9 cellular contexts compared by ENCODE assay signal in genomic region chr3:194985031-194985578, GRCh38.
DNase-seq lines count a peak whose midpoint lies in the region; ATAC-seq, FAIRE-seq and TF ChIP-seq lines count a peak whose summit lies in the region.
"Had no signal": no experiment of that assay in that cellular context is flagged by ENCODE, and none has a peak within 500 bp of the region (broad histone marks: within the 10 kb centered on the region; RNA-seq: fewer than 3 reads in every experiment).

No MANE protein-coding gene starts in this region.

- no peaks in the 10 kb centered on the region for H3K4me1 Mint-ChIP-seq in osteocyte (ENCODE audit: unreplicated experiment)

- peaks cover 8% of the 10 kb centered on the region for H3K9me3 Mint-ChIP-seq in osteocyte (ENCODE audit: unreplicated experiment)

- peaks cover 28% of the 10 kb centered on the region for H3K27me3 Mint-ChIP-seq in osteocyte (ENCODE audit: unreplicated experiment)

- no peaks in the 10 kb centered on the region for H3K36me3 ChIP-seq in BLaER1

- peak; percentile 69 for DNase-seq in NCI-H526 treated with DMSO at 0.1 percent for 48 hours (lab: John Stamatoyannopoulos, UW)
- peak; percentile 37 to 40 for DNase-seq in foreskin fibroblast
- peak; percentile 79 for DNase-seq in osteocyte (ENCODE audit: extremely low spot score, unreplicated experiment)
- DNase-seq in urothelium cell line (ENCODE audit: low spot score) = no peak
- DNase-seq in activated CD4-positive, alpha-beta T cell treated with anti-CD3 and anti-CD28 coated beads, Interleukin-2, amount 50 U/mL, for 48 hours = no peak
- no peak for DNase-seq in GM12892 (ENCODE audit: insufficient read length)
- DNase-seq: naive B cell had no signal

- no peak for ATAC-seq in GM19455 (IDR thresholded peaks at IDR 0.05; ENCODE audit: unreplicated experiment)

- H3K4me2 ChIP-seq in BLaER1 = peak overlapping the region; percentile 59

- H3K4me3 Mint-ChIP-seq in osteocyte (ENCODE audit: unreplicated experiment) = no peak overlapping the region

- no peak for TF ChIP-seq POLR2A in GM12892 (IDR thresholded peaks at IDR 0.05; ENCODE audit: low read depth, low read length)

- no peaks in the 10 kb centered on the region for H3K9me3 ChIP-seq in BLaER1

- TF ChIP-seq CTCF in foreskin fibroblast (IDR thresholded peaks at IDR 0.05; ENCODE audit: low read depth, low read length) (peak; percentile 27), osteocyte (IDR thresholded peaks at IDR 0.05) (no peak)

- peaks cover 25% of the 10 kb centered on the region for H3K4me1 ChIP-seq in BLaER1

- no peak overlapping the region for H3K27ac ChIP-seq in BLaER1

- H4K20me1 ChIP-seq in BLaER1 = no peaks in the 10 kb centered on the region

- H3K36me3 Mint-ChIP-seq in osteocyte (ENCODE audit: unreplicated experiment) = peaks cover 4% of the 10 kb centered on the region
- H3K36me3 Mint-ChIP-seq: naive B cell had no signal

- no peak overlapping the region for H3K9ac ChIP-seq in BLaER1

- H3K4me3 ChIP-seq in BLaER1 = no peak overlapping the region
- H3K4me3 ChIP-seq in foreskin fibroblast (ENCODE audit: low read depth in 1 of 2, low read length in 2 of 2) = no peak overlapping the region

- FAIRE-seq in urothelium cell line (lab: Jason Lieb, UNC) = no peak
- FAIRE-seq in GM12892 (lab: Jason Lieb, UNC) = no peak

- no peaks in the 10 kb centered on the region; the same call in 1 of the 2 replicates for H3K27me3 ChIP-seq in BLaER1

- no peak overlapping the region for H3K27ac Mint-ChIP-seq in osteocyte (ENCODE audit: unreplicated experiment)

Comparison
In these comparisons a context has a peak if more than half of its experiments do, and no peak if none do; other contexts are left out.
1. DNase-seq: peak in NCI-H526 treated with DMSO at 0.1 percent for 48 hours (single experiment), foreskin fibroblast (2 of 2) and osteocyte (single experiment); none in urothelium cell line (single experiment), activated CD4-positive, alpha-beta T cell treated with anti-CD3 and anti-CD28 coated beads, Interleukin-2, amount 50 U/mL, for 48 hours (0 of 2) and GM12892 (single experiment).